ENCODE assay signal across 29 cellular contexts in genomic region chr1:51014878-51015277, GRCh38.
"Had no signal": no experiment of that assay in that cellular context is flagged by ENCODE, and none has a peak within 500 bp of the region (broad histone marks: within the 10 kb centered on the region; RNA-seq: fewer than 3 reads in every experiment).

No MANE protein-coding gene starts in this region.

- H3K9me3 ChIP-seq: suprapubic skin, testis, thyroid gland, transverse colon, upper lobe of right lung, uterus had no signal

- H3K27ac ChIP-seq: stomach, suprapubic skin, testis, thoracic aorta, thyroid gland, tibial artery, tibial nerve, transverse colon, upper lobe of left lung, upper lobe of right lung, uterus, vagina had no signal

- H3K27me3 ChIP-seq: stomach, suprapubic skin, testis, thyroid gland, tibial artery, tibial nerve, transverse colon, upper lobe of left lung, upper lobe of right lung, uterus, vagina had no signal

- H3K4me3 Mint-ChIP-seq: stimulated activated effector memory CD8-positive, alpha-beta T cell treated with anti-CD3 and anti-CD28 coated beads, Interleukin-12 subunit alpha, Interleukin-12 subunit beta, amount 100 ng/mL, for 72 hours; stimulated activated memory B cell treated with anti-CD40 and anti-IgM and Interleukin-4, amounts not matched to agents 10 μg/mL and 1 μg/mL and 100 μg/mL, for 72 hours; stimulated activated naive B cell treated with anti-CD40 and anti-IgM and Interleukin-4, amounts not matched to agents 10 μg/mL and 1 μg/mL and 100 μg/mL, for 72 hours; stimulated activated naive CD8-positive, alpha-beta T cell treated with anti-CD3 and anti-CD28 coated beads, Interleukin-15, amount 100 ng/mL, for 72 hours; stimulated activated naive CD8-positive, alpha-beta T cell treated with anti-CD3 and anti-CD28 coated beads, Interleukin-15, Interleukin-2, amounts not matched to agents 100 ng/mL and 50 ng/mL, for 24 hours; type B pancreatic cell had no signal

- H3K4me3 ChIP-seq: stomach, suprapubic skin, testis, thoracic aorta, thyroid gland, tibial artery, tibial nerve, transverse colon, upper lobe of left lung, upper lobe of right lung, uterus, vagina had no signal

- ATAC-seq: stimulated activated effector memory CD8-positive, alpha-beta T cell treated with anti-CD3 and anti-CD28 coated beads, Interleukin-12 subunit alpha, Interleukin-12 subunit beta, amount 100 ng/mL, for 72 hours; stimulated activated memory B cell treated with anti-CD40 and anti-IgM and Interleukin-4, amounts not matched to agents 10 μg/mL and 1 μg/mL and 100 μg/mL, for 72 hours; stimulated activated naive B cell treated with anti-CD40 and anti-IgM and Interleukin-4, amounts not matched to agents 10 μg/mL and 1 μg/mL and 100 μg/mL, for 72 hours; stimulated activated naive CD8-positive, alpha-beta T cell treated with anti-CD3 and anti-CD28 coated beads, Interleukin-15, amount 100 ng/mL, for 72 hours; stimulated activated naive CD8-positive, alpha-beta T cell treated with anti-CD3 and anti-CD28 coated beads, Interleukin-15, Interleukin-2, amounts not matched to agents 100 U/mL and 50 U/mL, for 24 hours; upper lobe of right lung had no signal

- H3K27ac Mint-ChIP-seq: stimulated activated effector memory CD8-positive, alpha-beta T cell treated with anti-CD3 and anti-CD28 coated beads, Interleukin-12 subunit alpha, Interleukin-12 subunit beta, amount 100 ng/mL, for 72 hours; stimulated activated memory B cell treated with anti-CD40 and anti-IgM and Interleukin-4, amounts not matched to agents 10 μg/mL and 1 μg/mL and 100 μg/mL, for 72 hours; stimulated activated naive B cell treated with anti-CD40 and anti-IgM and Interleukin-4, amounts not matched to agents 10 μg/mL and 1 μg/mL and 100 μg/mL, for 72 hours; stimulated activated naive CD8-positive, alpha-beta T cell treated with anti-CD3 and anti-CD28 coated beads, Interleukin-15, Interleukin-2, amounts not matched to agents 100 ng/mL and 50 ng/mL, for 24 hours; type B pancreatic cell had no signal

- FAIRE-seq: urothelium cell line had no signal

- H3K4me1 ChIP-seq: stomach, suprapubic skin, testis, thyroid gland, tibial artery, transverse colon, upper lobe of left lung, upper lobe of right lung, uterus, vagina had no signal

- H3K9me3 Mint-ChIP-seq: stimulated activated effector memory CD8-positive, alpha-beta T cell treated with anti-CD3 and anti-CD28 coated beads, Interleukin-12 subunit alpha, Interleukin-12 subunit beta, amount 100 ng/mL, for 72 hours; stimulated activated naive CD8-positive, alpha-beta T cell treated with anti-CD3 and anti-CD28 coated beads, Interleukin-15, amount 100 ng/mL, for 72 hours; type B pancreatic cell had no signal

- DNase-seq: stimulated activated CD4-positive, alpha-beta T cell treated with anti-CD3 and anti-CD28 coated beads, Interleukin-2, amount 100 ng/mL, for 48 hours; stimulated activated CD4-positive, alpha-beta T cell treated with anti-CD3 and anti-CD28 coated beads, Interleukin-4, amount 100 ng/mL, for 1 hour; stimulated activated CD4-positive, alpha-beta T cell treated with anti-CD3 and anti-CD28 coated beads, Interleukin-4, amount 100 ng/mL, for 24 hours; stimulated activated CD4-positive, alpha-beta T cell treated with anti-CD3 and anti-CD28 coated beads, Interleukin-4, amount 100 ng/mL, for 4 hours; stimulated activated CD8-positive, alpha-beta memory T cell treated with anti-CD3 and anti-CD28 coated beads, Interleukin-4, amount 100 ng/mL, for 48 hours; stimulated activated naive B cell treated with anti-CD40 and anti-IgM and Interleukin-4, amounts not matched to agents 10 μg/mL and 1 μg/mL and 100 μg/mL, for 72 hours; stimulated activated naive CD4-positive, alpha-beta T cell; stimulated activated naive CD4-positive, alpha-beta T cell treated with Interleukin-2 at 50 U/mL for 16 hours; stimulated activated naive CD8-positive, alpha-beta T cell treated with anti-CD3 and anti-CD28 coated beads, Interleukin-15, amount 100 ng/mL, for 72 hours; stimulated activated naive CD8-positive, alpha-beta T cell treated with anti-CD3 and anti-CD28 coated beads, Interleukin-15, Interleukin-2, amounts not matched to agents 100 U/mL and 50 U/mL, for 24 hours; stomach; substantia nigra; testis; thyroid gland; tibial artery; transverse colon; trophoblast cell; upper lobe of left lung; upper lobe of right lung; uterus had no signal

- H3K36me3 ChIP-seq: stomach, suprapubic skin, thoracic aorta, thyroid gland, tibial artery, tibial nerve, transverse colon, upper lobe of left lung, upper lobe of right lung, uterus, vagina had no signal

- H3K36me3 Mint-ChIP-seq: stimulated activated effector memory CD8-positive, alpha-beta T cell treated with anti-CD3 and anti-CD28 coated beads, Interleukin-12 subunit alpha, Interleukin-12 subunit beta, amount 100 ng/mL, for 72 hours; stimulated activated memory B cell treated with anti-CD40 and anti-IgM and Interleukin-4, amounts not matched to agents 10 μg/mL and 1 μg/mL and 100 μg/mL, for 72 hours; type B pancreatic cell had no signal

- H3K4me1 Mint-ChIP-seq: stimulated activated effector memory CD8-positive, alpha-beta T cell treated with anti-CD3 and anti-CD28 coated beads, Interleukin-12 subunit alpha, Interleukin-12 subunit beta, amount 100 ng/mL, for 72 hours; stimulated activated memory B cell treated with anti-CD40 and anti-IgM and Interleukin-4, amounts not matched to agents 10 μg/mL and 1 μg/mL and 100 μg/mL, for 72 hours; stimulated activated naive B cell treated with anti-CD40 and anti-IgM and Interleukin-4, amounts not matched to agents 10 μg/mL and 1 μg/mL and 100 μg/mL, for 72 hours; stimulated activated naive CD8-positive, alpha-beta T cell treated with anti-CD3 and anti-CD28 coated beads, Interleukin-15, amount 100 ng/mL, for 72 hours had no signal
